ENCODE assay signal across 8 cellular contexts in the genomic region with DNA sequence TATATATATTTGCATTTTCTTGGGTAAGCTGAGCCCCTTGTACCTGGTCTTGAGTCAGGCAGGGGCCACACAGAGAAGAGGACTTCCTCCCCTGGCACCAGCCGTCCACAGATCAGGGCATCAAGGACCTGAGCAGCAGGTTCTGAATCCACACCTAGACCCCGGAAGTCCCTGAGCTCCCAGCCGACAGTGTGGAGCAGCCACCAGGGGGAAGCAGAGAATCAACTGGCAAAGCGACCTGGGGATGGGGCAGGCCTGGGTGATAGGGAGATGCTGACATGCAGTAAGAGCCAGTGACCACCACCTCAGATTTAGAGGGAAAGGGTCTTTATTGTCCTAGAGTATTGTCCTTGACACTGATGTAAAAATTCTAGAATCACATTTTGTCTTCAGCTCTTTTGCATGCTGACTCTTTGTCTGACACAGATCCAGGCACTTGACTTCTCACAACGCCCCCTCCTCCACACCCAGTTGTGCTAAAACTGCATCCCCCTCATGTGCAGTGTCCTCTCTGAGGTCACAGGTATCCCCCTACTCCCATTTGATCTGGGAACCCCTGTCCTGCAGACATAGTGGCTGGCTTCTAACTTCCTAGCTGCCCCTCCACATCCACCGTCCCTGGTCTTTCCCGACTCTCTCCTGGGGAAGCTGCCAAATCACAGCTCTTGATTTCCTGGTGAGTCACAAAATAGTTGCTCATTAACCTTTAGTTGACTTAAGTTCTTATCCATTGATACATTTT.
DNase-seq lines count a peak whose midpoint lies in the region; ATAC-seq and TF ChIP-seq lines count a peak whose summit lies in the region.

No MANE protein-coding gene starts in this region.

- intact Hi-C loops in CD14-positive monocyte (cut with micrococcal nuclease) (no loop called here), prostate gland (cut with DNase I) (no loop called here)

- peaks cover 0 to 1% (median 0%) of the 10 kb centered on the region in 3 donors for H3K27me3 Mint-ChIP-seq in CD14-positive monocyte (ENCODE audit: low read depth in 3 of 3)

- H3K27me3 ChIP-seq in OCI-LY1 (ENCODE audit: insufficient read depth, low read length): no peaks in the 10 kb centered on the region
- H3K27me3 ChIP-seq in prostate gland (replicated peaks; ENCODE audit: insufficient read depth): no peaks in the 10 kb centered on the region

- H3K4me3 ChIP-seq in OCI-LY1 (ENCODE audit: low read depth, low read length, poor library complexity, severe bottlenecking): no peak overlapping the region
- no peak overlapping the region for H3K4me3 ChIP-seq in fibroblast of the aortic adventitia (ENCODE audit: low read depth, low read length)
- H3K4me3 ChIP-seq in prostate gland: no peak overlapping the region

- no peak overlapping the region for H3K9ac ChIP-seq in OCI-LY1 (ENCODE audit: low read length)

- H3K36me3 ChIP-seq in OCI-LY1 (ENCODE audit: insufficient read depth, low read length) (no peaks in the 10 kb centered on the region), prostate gland (no peaks in the 10 kb centered on the region)

- peak overlapping the region; percentile 55 for H3K27ac ChIP-seq in OCI-LY1 (ENCODE audit: low read depth, low read length, poor library complexity, severe bottlenecking)
- no peak overlapping the region for H3K27ac ChIP-seq in prostate gland

- DNase-seq in CD14-positive monocyte (ENCODE audit: low spot score) (peak; percentile 69), H4 (ENCODE audit: low spot score) (peak; percentile 18), fibroblast of the aortic adventitia (ENCODE audit: low read depth) (peak; percentile 38), prostate gland (ENCODE audit: low spot score) (peak; percentile 27)
- peak; percentile 76 for DNase-seq in activated T-cell treated with anti-CD3 and anti-CD28 coated beads, Interleukin-2, amount 50 U/mL, for 1 hour

- TF ChIP-seq CTCF in CD14-positive monocyte (IDR thresholded peaks at IDR 0.05) (peak; percentile 78), OCI-LY1 (IDR thresholded peaks at IDR 0.05; ENCODE audit: low read length) (peak; percentile 66), fibroblast of the aortic adventitia (IDR thresholded peaks at IDR 0.05; ENCODE audit: insufficient read depth, low read length) (peak; percentile 76), prostate gland (IDR thresholded peaks at IDR 0.05) (peak; percentile 9 to 51 (median 42))

- no peaks in the 10 kb centered on the region for H3K9me2 ChIP-seq in OCI-LY1 (ENCODE audit: low read depth, low read length)

- no peaks in the 10 kb centered on the region for H3K36me3 Mint-ChIP-seq in CD14-positive monocyte

- H3K9me3 Mint-ChIP-seq in CD14-positive monocyte: no peaks in the 10 kb centered on the region

- TF ChIP-seq POLR2A in prostate gland (IDR thresholded peaks at IDR 0.05): no peak

- no peaks in the 10 kb centered on the region for H4K20me1 ChIP-seq in OCI-LY1 (ENCODE audit: insufficient read depth, low read length)

- whole genome bisulfite sequencing in prostate gland: 29% methylated on average over 7 of the region's 7 CpGs

- H3K4me1 Mint-ChIP-seq in CD14-positive monocyte: peaks cover 23% of the 10 kb centered on the region

- H3K4me2 ChIP-seq in OCI-LY1 (ENCODE audit: low read length): peak overlapping the region; percentile 36; the same call in 1 of the 2 replicates

- H3K79me2 ChIP-seq in OCI-LY1 (ENCODE audit: insufficient read depth, low read length): no peaks in the 10 kb centered on the region

- H3K4me3 Mint-ChIP-seq in CD14-positive monocyte: peak overlapping the region in 1 of 2 donors; percentile 59

- no peak overlapping the region for H2AFZ ChIP-seq in OCI-LY1 (ENCODE audit: low read length)

- no peaks in the 10 kb centered on the region for H3F3A ChIP-seq in OCI-LY1 (ENCODE audit: insufficient read depth, low read length)

- H3K4me1 ChIP-seq in OCI-LY1 (ENCODE audit: insufficient read depth, low read length, severe bottlenecking) (peaks cover 13% of the 10 kb centered on the region), prostate gland (replicated peaks) (no peaks in the 10 kb centered on the region)

- ATAC-seq in HG03135 (IDR thresholded peaks at IDR 0.05; ENCODE audit: unreplicated experiment) (no peak), GM18858 (IDR thresholded peaks at IDR 0.05; ENCODE audit: unreplicated experiment) (no peak)

- H3K9me3 ChIP-seq in OCI-LY1 (ENCODE audit: low read length) (no peaks in the 10 kb centered on the region), prostate gland (no peaks in the 10 kb centered on the region)

- H3K27ac Mint-ChIP-seq in CD14-positive monocyte: peak overlapping the region in 5 of 7 donors; percentile 50 to 73 (median 60)

Comparison
In these comparisons a context has a peak if more than half of its experiments do, and no peak if none do; other contexts are left out.
1. DNase-seq: peak in every context shown above with its lines; median percentile 76 in activated T-cell treated with anti-CD3 and anti-CD28 coated beads, Interleukin-2, amount 50 U/mL, for 1 hour; 69 in CD14-positive monocyte; 38 in fibroblast of the aortic adventitia; 27 in prostate gland; 18 in H4.